In the genomic region with DNA sequence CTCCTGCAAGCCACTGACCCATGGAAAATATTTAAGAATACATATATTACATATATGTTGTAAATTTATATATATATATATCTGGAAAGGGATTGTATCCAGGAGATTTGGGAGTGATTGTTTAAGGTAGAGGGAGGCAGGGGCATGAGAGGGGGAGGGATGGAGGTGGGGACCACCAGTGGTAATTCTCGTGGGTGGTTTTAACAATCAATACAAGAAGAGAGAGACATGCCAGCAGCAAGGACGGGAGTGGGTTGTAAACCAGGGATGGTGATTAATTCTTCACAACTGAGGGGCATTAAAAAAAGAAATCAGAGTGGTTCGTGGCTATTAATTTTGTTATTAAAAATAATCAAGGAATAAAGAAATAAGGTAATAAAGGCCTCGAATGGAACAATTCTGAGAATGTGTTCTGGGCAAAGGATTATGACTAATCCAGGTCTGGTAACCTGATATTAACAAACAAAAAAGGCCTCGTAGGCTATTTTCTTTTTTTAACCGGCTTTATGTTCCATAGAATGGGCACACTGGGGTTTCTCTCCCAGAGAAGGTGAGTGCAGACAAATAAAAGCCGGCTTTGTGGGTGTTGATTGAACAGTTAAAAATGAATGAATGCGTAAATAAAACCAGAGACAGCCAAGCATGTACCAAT, we compare ENCODE assay signal across 21 cellular contexts. TPM values are rescaled to one million over a fixed set of nuclear protein-coding genes. Genes with fewer than 3 reads are reported as not detected.
"Had no signal": no experiment of that assay in that cellular context is flagged by ENCODE, and none has a peak within 500 bp of the region (broad histone marks: within the 10 kb centered on the region; RNA-seq: fewer than 3 reads in every experiment).

No MANE protein-coding gene starts in this region.

- DNase-seq: activated CD4-positive, alpha-beta memory T cell treated with anti-CD3 and anti-CD28 coated beads, Interleukin-2, amount 10 ng/mL, durations not matched to agents 7 days and 5 days; activated CD4-positive, alpha-beta T cell treated with anti-CD3 and anti-CD28 coated beads for 48 hours; activated CD4-positive, CD25-positive, alpha-beta regulatory T cell; activated CD8-positive, alpha-beta memory T cell treated with anti-CD3 and anti-CD28 coated beads, Interleukin-2, amount 10 ng/mL, durations not matched to agents 7 days and 5 days; activated naive CD4-positive, alpha-beta T cell; activated naive CD8-positive, alpha-beta T cell treated with anti-CD3 and anti-CD28 coated beads, Interleukin-2, amount 10 ng/mL, durations not matched to agents 7 days and 5 days; body of pancreas; central memory CD4-positive, alpha-beta T cell; erythroblast; foreskin melanocyte; glutamatergic neuron; hippocampal formation; natural killer cell; stimulated activated CD4-positive, alpha-beta T cell treated with anti-CD3 and anti-CD28 coated beads, Interleukin-4, amount 100 ng/mL, for 4 hours; upper lobe of right lung had no signal

- ATAC-seq: activated CD8-positive, alpha-beta memory T cell treated with anti-CD3 and anti-CD28 coated beads, Interleukin-2, amount 10 ng/mL, durations not matched to agents 7 days and 5 days; activated T-helper 17 cell treated with anti-CD3 and anti-CD28 coated beads, Interleukin-2, amount 50 U/mL, for 72 hours; body of pancreas; natural killer cell; pancreas; sciatic nerve; stimulated activated memory B cell treated with anti-CD40 and anti-IgM and Interleukin-4, amounts not matched to agents 10 μg/mL and 1 μg/mL and 100 μg/mL, for 72 hours; upper lobe of right lung had no signal

RNA-seq across cellular contexts. Expression of gene RTL1, which starts 8.3 kb away (rescaled TPM):
- total RNA-seq: activated CD4-positive, alpha-beta memory T cell treated with anti-CD3 and anti-CD28 coated beads, Interleukin-2, amount 10 ng/mL, durations not matched to agents 7 days and 5 days; activated CD8-positive, alpha-beta memory T cell treated with anti-CD3 and anti-CD28 coated beads, Interleukin-2, amount 10 ng/mL, durations not matched to agents 7 days and 5 days; activated naive CD8-positive, alpha-beta T cell treated with anti-CD3 and anti-CD28 coated beads, Interleukin-2, amount 10 ng/mL, durations not matched to agents 7 days and 5 days; activated T-helper 17 cell treated with anti-CD3 and anti-CD28 coated beads, Interleukin-2, amount 50 U/mL, for 72 hours; natural killer cell; pulmonary artery endothelial cell; sciatic nerve; upper lobe of right lung had no signal
- polyA plus RNA-seq: keratinocyte had no signal
